28 cellular contexts compared by ENCODE assay signal in genomic region chr9:973295-973842, GRCh38. TPM values are rescaled to one million over a fixed set of nuclear protein-coding genes. Genes with fewer than 3 reads are reported as not detected.
A peak's percentile ranks its signal among the peaks of the same experiment; 100 is the strongest.
DNase-seq lines count a peak whose midpoint lies in the region; ATAC-seq and TF ChIP-seq lines count a peak whose summit lies in the region.
"Had no signal": no experiment of that assay in that cellular context is flagged by ENCODE, and none has a peak within 500 bp of the region (broad histone marks: within the 10 kb centered on the region; RNA-seq: fewer than 3 reads in every experiment).

No MANE protein-coding gene starts in this region.

- H3K27ac Mint-ChIP-seq in activated CD4-positive, alpha-beta memory T cell treated with anti-CD3 and anti-CD28 coated beads, Interleukin-2, amount 10 ng/mL, durations not matched to agents 7 days and 5 days = peak overlapping the region; percentile 3
- no peak overlapping the region for H3K27ac Mint-ChIP-seq in activated CD4-positive, alpha-beta memory T cell treated with anti-CD3 and anti-CD28 coated beads for 36 hours
- H3K27ac Mint-ChIP-seq in H9 (no peak overlapping the region), neural crest cell (ENCODE audit: unreplicated experiment) (no peak overlapping the region)
- no peak overlapping the region for H3K27ac Mint-ChIP-seq in CD4-positive, alpha-beta T cell
- H3K27ac Mint-ChIP-seq: activated naive CD4-positive, alpha-beta T cell treated with anti-CD3 and anti-CD28 coated beads for 36 hours had no signal

- no peak for TF ChIP-seq CTCF in H9 (conservative IDR thresholded peaks at IDR 0.05)
- TF ChIP-seq CTCF in esophagus muscularis mucosa (IDR thresholded peaks at IDR 0.05) = no peak
- no peak for TF ChIP-seq CTCF in neural crest cell (conservative IDR thresholded peaks at IDR 0.05)
- TF ChIP-seq CTCF in CD4-positive, alpha-beta T cell (IDR thresholded peaks at IDR 0.05) = no peak

- H2BK20ac ChIP-seq in H9 (ENCODE audit: low read depth, low read length, poor library complexity, severe bottlenecking) = no peak overlapping the region

- no peaks in the 10 kb centered on the region for H3K79me2 ChIP-seq in H9 (ENCODE audit: insufficient read depth, low read length)

- H3K4me2 ChIP-seq in H9 (ENCODE audit: insufficient read depth, insufficient read length, low read length) = peak overlapping the region; percentile 24

- H3K4me3 Mint-ChIP-seq in activated CD4-positive, alpha-beta memory T cell treated with anti-CD3 and anti-CD28 coated beads, Interleukin-2, amount 10 ng/mL, durations not matched to agents 7 days and 5 days = no peak overlapping the region
- H3K4me3 Mint-ChIP-seq in activated CD4-positive, alpha-beta memory T cell treated with anti-CD3 and anti-CD28 coated beads for 36 hours = no peak overlapping the region
- H3K4me3 Mint-ChIP-seq in H9 (peak overlapping the region in 1 of 2 experiments; percentile 68; a peak in 4 of 5 replicates), neural crest cell (peak overlapping the region; percentile 20)
- no peak overlapping the region for H3K4me3 Mint-ChIP-seq in CD4-positive, alpha-beta T cell
- H3K4me3 Mint-ChIP-seq: activated naive CD4-positive, alpha-beta T cell treated with anti-CD3 and anti-CD28 coated beads for 36 hours had no signal

- peaks cover 12% of the 10 kb centered on the region for H3K36me3 Mint-ChIP-seq in activated CD4-positive, alpha-beta memory T cell treated with anti-CD3 and anti-CD28 coated beads, Interleukin-2, amount 10 ng/mL, durations not matched to agents 7 days and 5 days (ENCODE audit: low read depth)
- H3K36me3 Mint-ChIP-seq in activated CD4-positive, alpha-beta memory T cell treated with anti-CD3 and anti-CD28 coated beads for 36 hours = peaks cover 2% of the 10 kb centered on the region
- H3K36me3 Mint-ChIP-seq in H9 (ENCODE audit: insufficient read depth in 1 of 3, low read depth in 3 of 3) (no peaks in the 10 kb centered on the region), neural crest cell (ENCODE audit: low read depth) (no peaks in the 10 kb centered on the region)
- no peaks in the 10 kb centered on the region for H3K36me3 Mint-ChIP-seq in CD4-positive, alpha-beta T cell (ENCODE audit: low read depth)

- TF ChIP-seq EP300 in esophagus muscularis mucosa (IDR thresholded peaks at IDR 0.05) = no peak

- H2BK120ac ChIP-seq in H9 (ENCODE audit: low read depth, low read length, poor library complexity, severe bottlenecking) = no peak overlapping the region

- H3K36me3 ChIP-seq in esophagus muscularis mucosa = no peaks in the 10 kb centered on the region
- H3K36me3 ChIP-seq: right atrium auricular region, SJCRH30 had no signal

- POLR2A ChIA-PET in activated CD4-positive, alpha-beta memory T cell treated with anti-CD3 and anti-CD28 coated beads, Interleukin-2, amount 10 ng/mL, durations not matched to agents 7 days and 5 days (lab: Charles Lee) = no interaction called here
- POLR2A ChIA-PET in activated CD4-positive, alpha-beta memory T cell treated with anti-CD3 and anti-CD28 coated beads for 36 hours (lab: Charles Lee) = no interaction called here
- POLR2A ChIA-PET in CD4-positive, alpha-beta T cell (lab: Charles Lee) = no interaction called here

- intact Hi-C loops in activated CD4-positive, alpha-beta memory T cell treated with anti-CD3 and anti-CD28 coated beads for 36 hours (cut with micrococcal nuclease) = loop anchor here (2.0 kb wide), 1 partner anchor 77 kb away; the partner anchor contains the start of gene DMRT2
- intact Hi-C loops in esophagus muscularis mucosa (cut with DNase I) = no loop called here
- intact Hi-C loops in CD4-positive, alpha-beta T cell (cut with DNase I, micrococcal nuclease) = no loop called here

- no peak overlapping the region for H3K4ac ChIP-seq in H9 (ENCODE audit: low read depth, low read length)

- no peaks in the 10 kb centered on the region for H3K79me1 ChIP-seq in H9 (ENCODE audit: insufficient read depth, low read depth, low read length, poor library complexity, severe bottlenecking)

- peaks cover 83% of the 10 kb centered on the region for H3K27me3 ChIP-seq in H9 (ENCODE audit: insufficient read depth, low read length)
- H3K27me3 ChIP-seq in esophagus muscularis mucosa = peaks cover 32 to 100% (median 93%) of the 10 kb centered on the region in 4 donors
- H3K27me3 ChIP-seq in CD4-positive, alpha-beta T cell (ENCODE audit: control insufficient read depth, insufficient read depth, low read length) = peaks cover 98% of the 10 kb centered on the region
- H3K27me3 ChIP-seq: SJCRH30 had no signal

- H4K5ac ChIP-seq in H9 (ENCODE audit: insufficient read length, low read depth, low read length) = no peak overlapping the region

- no peak overlapping the region for H3K14ac ChIP-seq in H9 (ENCODE audit: insufficient read depth, low read length)

- no peak overlapping the region for H2AFZ ChIP-seq in H9 (ENCODE audit: low read length)

- no peak overlapping the region for H3K9ac ChIP-seq in H9 (ENCODE audit: extremely low read depth, insufficient read length, low read length)

- H2BK15ac ChIP-seq in H9 (ENCODE audit: low read depth, low read length) = no peak overlapping the region

- H2BK5ac ChIP-seq in H9 (ENCODE audit: insufficient read length, low read length) = no peak overlapping the region

- no peaks in the 10 kb centered on the region for H4K20me1 ChIP-seq in H9 (ENCODE audit: control insufficient read depth, insufficient read depth, insufficient read length)

- no peak overlapping the region for H3K56ac ChIP-seq in H9 (ENCODE audit: insufficient read length, low read depth, low read length)

- peaks cover 12% of the 10 kb centered on the region for H3K4me1 Mint-ChIP-seq in activated CD4-positive, alpha-beta memory T cell treated with anti-CD3 and anti-CD28 coated beads, Interleukin-2, amount 10 ng/mL, durations not matched to agents 7 days and 5 days
- peaks cover 22% of the 10 kb centered on the region for H3K4me1 Mint-ChIP-seq in activated CD4-positive, alpha-beta memory T cell treated with anti-CD3 and anti-CD28 coated beads for 36 hours (ENCODE audit: low read depth)
- H3K4me1 Mint-ChIP-seq in H9 = peaks cover 37 to 56% of the 10 kb centered on the region in 2 experiments
- peaks cover 24% of the 10 kb centered on the region for H3K4me1 Mint-ChIP-seq in neural crest cell
- H3K4me1 Mint-ChIP-seq in CD4-positive, alpha-beta T cell (ENCODE audit: low read depth) = peaks cover 28% of the 10 kb centered on the region

- no peak for ATAC-seq in CD4-positive, alpha-beta T cell (ENCODE audit: poor library complexity)
- ATAC-seq in GM19397 (IDR thresholded peaks at IDR 0.05; ENCODE audit: unreplicated experiment) = no peak
- ATAC-seq: foreskin keratinocyte, left ventricle myocardium superior had no signal

- H4K91ac ChIP-seq in H9 (ENCODE audit: insufficient read length, low read depth, low read length) = no peak overlapping the region

- no peaks in the 10 kb centered on the region for H3K9me3 Mint-ChIP-seq in activated CD4-positive, alpha-beta memory T cell treated with anti-CD3 and anti-CD28 coated beads, Interleukin-2, amount 10 ng/mL, durations not matched to agents 7 days and 5 days
- H3K9me3 Mint-ChIP-seq in activated CD4-positive, alpha-beta memory T cell treated with anti-CD3 and anti-CD28 coated beads for 36 hours = no peaks in the 10 kb centered on the region
- H3K9me3 Mint-ChIP-seq in H9 (peaks cover 0 to 2% of the 10 kb centered on the region in 2 experiments; a peak in 4 of 5 replicates), neural crest cell (no peaks in the 10 kb centered on the region)
- H3K9me3 Mint-ChIP-seq in CD4-positive, alpha-beta T cell = peaks cover 4% of the 10 kb centered on the region
- H3K9me3 Mint-ChIP-seq: activated naive CD4-positive, alpha-beta T cell treated with anti-CD3 and anti-CD28 coated beads for 36 hours had no signal

- H3K27ac ChIP-seq in H9 (ENCODE audit: insufficient read length, low read depth, low read length) = no peak overlapping the region
- no peak overlapping the region for H3K27ac ChIP-seq in esophagus muscularis mucosa (replicated peaks in 1 of 4)
- H3K27ac ChIP-seq in CD4-positive, alpha-beta T cell (ENCODE audit: low read depth, low read length) = no peak overlapping the region
- H3K27ac ChIP-seq: foreskin keratinocyte, right atrium auricular region, SJCRH30 had no signal

- no peak overlapping the region for H3K23ac ChIP-seq in H9 (ENCODE audit: insufficient read length, low read depth, low read length)

- H4K8ac ChIP-seq in H9 (replicated peaks; ENCODE audit: insufficient read length, low read depth, low read length) = no peak overlapping the region

- peak overlapping the region in 2 of 4 donors; percentile 46 to 51 for H3K4me3 ChIP-seq in esophagus muscularis mucosa
- H3K4me3 ChIP-seq: SJCRH30 had no signal

- TF ChIP-seq POLR2A in esophagus muscularis mucosa (IDR thresholded peaks at IDR 0.05; ENCODE audit: low read depth) = no peak

- no CpG with 5 or more reads among the region's 17 CpGs for WGBS in H9 (ENCODE audit: extremely low coverage, insufficient read length, low lambda C conversion rate)
- WGBS in esophagus muscularis mucosa = 26% methylated on average over 17 of the region's 17 CpGs

- DNase-seq in activated CD4-positive, alpha-beta memory T cell treated with anti-CD3 and anti-CD28 coated beads, Interleukin-2, amount 10 ng/mL, durations not matched to agents 7 days and 5 days = no peak
- DNase-seq in activated CD4-positive, alpha-beta memory T cell treated with anti-CD3 and anti-CD28 coated beads for 36 hours = no peak
- no peak for DNase-seq in H9
- peak; percentile 39 for DNase-seq in esophagus muscularis mucosa (ENCODE audit: extremely low spot score)
- no peak for DNase-seq in neural crest cell (ENCODE audit: low read depth, low spot score)
- no peak for DNase-seq in CD4-positive, alpha-beta T cell
- DNase-seq in OCI-M2 (lab: John Stamatoyannopoulos, UW; ENCODE audit: unreplicated experiment) = no peak
- DNase-seq: 8988T; activated naive CD4-positive, alpha-beta T cell treated with anti-CD3 and anti-CD28 coated beads for 36 hours; AML-193; Caco-2; cerebellar nuclear complex; DND-41; erythroblast; foreskin keratinocyte; left ventricle myocardium superior; NCI-H2107; NCI-H524; NK-92 treated with Interleukin-12 subunit alpha and Interleukin-12 subunit beta, amount 100 ng/mL, for 24 hours; SJCRH30; T-helper 1 cell; trophoblast cell had no signal

- CTCF ChIA-PET in activated CD4-positive, alpha-beta memory T cell treated with anti-CD3 and anti-CD28 coated beads, Interleukin-2, amount 10 ng/mL, durations not matched to agents 7 days and 5 days (lab: Charles Lee) = no interaction called here
- CTCF ChIA-PET in activated CD4-positive, alpha-beta memory T cell treated with anti-CD3 and anti-CD28 coated beads for 36 hours (lab: Charles Lee) = no interaction called here
- CTCF ChIA-PET in CD4-positive, alpha-beta T cell (lab: Charles Lee) = no interaction called here

- no peaks in the 10 kb centered on the region for H3K4me1 ChIP-seq in H9 (ENCODE audit: insufficient read depth, low read length)
- H3K4me1 ChIP-seq in esophagus muscularis mucosa = peaks cover 44 to 61% (median 57%) of the 10 kb centered on the region in 4 donors
- H3K4me1 ChIP-seq: Caco-2, foreskin keratinocyte, SJCRH30 had no signal

- H3K23me2 ChIP-seq in H9 (ENCODE audit: insufficient read length, low read depth, low read length, poor library complexity, severe bottlenecking) = peaks cover 30% of the 10 kb centered on the region

- H2AK5ac ChIP-seq in H9 (ENCODE audit: insufficient read length, low read length) = no peak overlapping the region

- H3T11ph ChIP-seq in H9 (ENCODE audit: low read length) = no peak overlapping the region

- H3K18ac ChIP-seq in H9 (ENCODE audit: insufficient read length, low read depth, low read length) = no peak overlapping the region

- H2BK12ac ChIP-seq in H9 (ENCODE audit: insufficient read length, low read depth, low read length) = no peak overlapping the region

- H3K9me3 ChIP-seq in H9 (ENCODE audit: control insufficient read depth, low read depth, low read length) = no peaks in the 10 kb centered on the region
- H3K9me3 ChIP-seq in esophagus muscularis mucosa = no peaks in the 10 kb centered on the region
- H3K9me3 ChIP-seq in CD4-positive, alpha-beta T cell (ENCODE audit: control insufficient read depth, low read length) = no peaks in the 10 kb centered on the region
- H3K9me3 ChIP-seq: Caco-2, right atrium auricular region, SJCRH30 had no signal

- H3K27me3 Mint-ChIP-seq in activated CD4-positive, alpha-beta memory T cell treated with anti-CD3 and anti-CD28 coated beads, Interleukin-2, amount 10 ng/mL, durations not matched to agents 7 days and 5 days = peaks cover 80% of the 10 kb centered on the region
- H3K27me3 Mint-ChIP-seq in activated CD4-positive, alpha-beta memory T cell treated with anti-CD3 and anti-CD28 coated beads for 36 hours = peaks cover 67% of the 10 kb centered on the region
- peaks cover 97% of the 10 kb centered on the region for H3K27me3 Mint-ChIP-seq in H9 (ENCODE audit: low read depth)
- H3K27me3 Mint-ChIP-seq in neural crest cell (ENCODE audit: low read depth) = peaks cover 94% of the 10 kb centered on the region
- H3K27me3 Mint-ChIP-seq in CD4-positive, alpha-beta T cell = peaks cover 74% of the 10 kb centered on the region

RNA-seq across cellular contexts. Expression of gene DMRT3, which starts 3.1 kb away (rescaled TPM):
- total RNA-seq in activated CD4-positive, alpha-beta memory T cell treated with anti-CD3 and anti-CD28 coated beads, Interleukin-2, amount 10 ng/mL, durations not matched to agents 7 days and 5 days = not detected
- total RNA-seq in activated CD4-positive, alpha-beta memory T cell treated with anti-CD3 and anti-CD28 coated beads for 36 hours = not detected
- total RNA-seq in H9 (2021) (not detected in 2 replicates), esophagus muscularis mucosa (not detected), neural crest cell (not detected in 2 replicates)
- total RNA-seq in CD4-positive, alpha-beta T cell = not detected
- total RNA-seq: activated naive CD4-positive, alpha-beta T cell treated with anti-CD3 and anti-CD28 coated beads for 36 hours; Caco-2; foreskin keratinocyte; H4; left ventricle myocardium superior; M059J; mucosa of gallbladder; osteoblast; right atrium auricular region; SJCRH30 had no signal
